Comparison of ENCODE assay signal across 1 cellular context in genomic region chr16:80577485-80578280, GRCh38.
TF ChIP-seq lines count a peak whose summit lies in the region.

No MANE protein-coding gene starts in this region.

TF ChIP-seq in HepG2, 621 proteins besides CTCF, POLR2A, EP300 and RAD21 (continued from another document):
- TF ChIP-seq PCBP2 (optimal IDR thresholded peaks at IDR 0.05; ENCODE audit: low read depth, low read length, poor library complexity, severe bottlenecking): no peak
- no peak for TF ChIP-seq ZIK1 (CRISPR knock-in tag; IDR thresholded peaks at IDR 0.05; ENCODE audit: borderline replicate concordance, low read depth)
- TF ChIP-seq HOXD1 (CRISPR knock-in tag; IDR thresholded peaks at IDR 0.05): no peak
- TF ChIP-seq ONECUT2 (CRISPR knock-in tag; IDR thresholded peaks at IDR 0.05): 0 out of 2 replicates have a peak, but pooled peaks have one; percentile 17
- TF ChIP-seq PLRG1 (conservative IDR thresholded peaks at IDR 0.05): no peak
- TF ChIP-seq HHEX (CRISPR knock-in tag; IDR thresholded peaks at IDR 0.05): 0 out of 2 replicates have a peak, but pooled peaks have one; percentile 50
- TF ChIP-seq NCOA2 (CRISPR knock-in tag; IDR thresholded peaks at IDR 0.05): no peak
- TF ChIP-seq ZNF609 (CRISPR knock-in tag; IDR thresholded peaks at IDR 0.05; ENCODE audit: borderline replicate concordance): 0 out of 2 replicates have a peak, but pooled peaks have one; percentile 32
- no peak for TF ChIP-seq ZNF670 (CRISPR knock-in tag; IDR thresholded peaks at IDR 0.05; ENCODE audit: borderline replicate concordance)
- TF ChIP-seq SOX6 (IDR thresholded peaks at IDR 0.05): no peak
- TF ChIP-seq SOX6 (CRISPR knock-in tag; IDR thresholded peaks at IDR 0.05): peak; percentile 34; the same call in 1 of the 2 replicates
- no peak for TF ChIP-seq THAP8 (CRISPR knock-in tag; IDR thresholded peaks at IDR 0.05; ENCODE audit: borderline replicate concordance)
- no peak for TF ChIP-seq MXD1 (CRISPR knock-in tag; IDR thresholded peaks at IDR 0.05)
- TF ChIP-seq RARA (CRISPR knock-in tag; IDR thresholded peaks at IDR 0.05): peak; percentile 17; the same call in 1 of the 2 replicates
- 0 out of 2 replicates have a peak, but pooled peaks have one; percentile 25 for TF ChIP-seq ZNF703 (CRISPR knock-in tag; IDR thresholded peaks at IDR 0.05; ENCODE audit: borderline replicate concordance)
- peak; percentile 15; the same call in 1 of the 2 replicates for TF ChIP-seq SALL1 (CRISPR knock-in tag; IDR thresholded peaks at IDR 0.05)
- TF ChIP-seq ZFX (CRISPR knock-in tag; IDR thresholded peaks at IDR 0.05; ENCODE audit: low read depth): peak; percentile 33; the same call in 1 of the 2 replicates
- no peak for TF ChIP-seq GABPA (IDR thresholded peaks at IDR 0.05; ENCODE audit: low read depth, low read length)
- TF ChIP-seq GABPA (CRISPR knock-in tag; IDR thresholded peaks at IDR 0.05; ENCODE audit: low read depth): no peak
- peak; percentile 48 for TF ChIP-seq BHLHE40 (IDR thresholded peaks at IDR 0.05; ENCODE audit: low read length)
- no peak for TF ChIP-seq ZNF296 (CRISPR knock-in tag; conservative IDR thresholded peaks at IDR 0.05)
- no peak for TF ChIP-seq RERE (CRISPR knock-in tag; IDR thresholded peaks at IDR 0.05; ENCODE audit: low read depth)
- no peak for TF ChIP-seq ZNF687 (CRISPR knock-in tag; IDR thresholded peaks at IDR 0.05)
- TF ChIP-seq TBX2 (CRISPR knock-in tag; IDR thresholded peaks at IDR 0.05; ENCODE audit: borderline replicate concordance): peak; percentile 63
- TF ChIP-seq XRCC5 (optimal IDR thresholded peaks at IDR 0.05; ENCODE audit: low read length): no peak
- 0 out of 2 replicates have a peak, but pooled peaks have one; percentile 69 for TF ChIP-seq NFIC (IDR thresholded peaks at IDR 0.05; ENCODE audit: low read length)
